In the genomic region with DNA sequence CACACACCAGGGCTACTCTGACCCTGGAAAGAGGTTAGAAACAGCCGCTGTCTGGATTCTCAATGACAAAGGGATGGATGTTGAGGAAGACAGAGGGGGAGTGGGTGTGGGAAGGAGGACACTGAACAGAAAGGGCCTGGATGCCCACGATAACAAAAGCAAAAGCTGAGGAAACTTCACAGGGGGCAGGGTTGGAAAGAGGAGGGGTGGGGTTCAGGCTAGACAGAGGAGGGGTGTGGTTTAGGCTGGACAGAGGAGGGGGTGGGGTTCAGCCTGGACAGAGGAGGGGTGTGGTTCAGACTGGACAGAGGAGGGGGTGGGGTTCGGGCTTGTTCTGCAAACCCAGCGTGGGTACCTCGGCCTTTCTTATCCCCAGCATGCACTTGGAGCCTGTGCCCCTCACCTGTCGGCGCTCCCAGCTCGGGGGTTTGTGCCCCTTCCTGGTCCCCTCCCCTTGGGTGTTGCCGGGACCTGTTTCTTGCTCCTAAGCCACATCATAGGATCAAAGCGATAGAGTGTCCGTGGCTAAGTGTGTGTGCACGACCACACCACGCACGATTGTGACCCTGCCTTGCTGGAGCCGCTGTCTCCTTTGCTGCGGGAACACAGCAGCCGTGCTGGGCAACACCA, we compare ENCODE assay signal across 14 cellular contexts.
DNase-seq lines count a peak whose midpoint lies in the region; ATAC-seq and TF ChIP-seq lines count a peak whose summit lies in the region.
"Had no signal": no experiment of that assay in that cellular context is flagged by ENCODE, and none has a peak within 500 bp of the region (broad histone marks: within the 10 kb centered on the region; RNA-seq: fewer than 3 reads in every experiment).

No MANE protein-coding gene starts in this region.

- no peaks in the 10 kb centered on the region for H3K36me3 ChIP-seq in BLaER1 treated with 17β-estradiol and CSF1 and Interleukin-3, amounts not matched to agents 10 nM and 100 nM
- H3K36me3 ChIP-seq in naive thymus-derived CD4-positive, alpha-beta T cell (ENCODE audit: control insufficient read depth in 2 of 3, insufficient read depth in 3 of 3, low read length in 3 of 3): no peaks in the 10 kb centered on the region

- ATAC-seq in naive thymus-derived CD4-positive, alpha-beta T cell: no peak
- ATAC-seq in HG02970 (IDR thresholded peaks at IDR 0.05; ENCODE audit: low FRiP score, unreplicated experiment): no peak
- ATAC-seq: HCT116 had no signal

- H3K9ac ChIP-seq in BLaER1 treated with 17β-estradiol and CSF1 and Interleukin-3, amounts not matched to agents 10 nM and 100 nM: no peak overlapping the region

- intact Hi-C loops in posterior vena cava (cut with DNase I): no loop called here
- intact Hi-C loops in activated T-helper 2 cell treated with anti-CD3 and anti-CD28 coated beads, Interferon-gamma antibody, Interleukin-2, Interleukin-4, amounts not matched to agents 10 μg/mL and 5 μg/mL and 100 μg/mL, durations not matched to agents 14 hours and 24 hours and 36 hours (cut with micrococcal nuclease): no loop called here
- intact Hi-C loops in naive thymus-derived CD4-positive, alpha-beta T cell (cut with micrococcal nuclease): no loop called here

- H3K9me3 ChIP-seq in BLaER1 treated with 17β-estradiol and CSF1 and Interleukin-3, amounts not matched to agents 10 nM and 100 nM (replicated peaks in 1 of 11): peaks cover 20 to 32% (median 28%) of the 10 kb centered on the region in 11 experiments
- peaks cover 0 to 12% (median 0%) of the 10 kb centered on the region in 3 experiments for H3K9me3 ChIP-seq in naive thymus-derived CD4-positive, alpha-beta T cell (ENCODE audit: control insufficient read depth in 2 of 3, low read length in 3 of 3)

- no peak overlapping the region for H3K4me3 ChIP-seq in BLaER1 treated with 17β-estradiol and CSF1 and Interleukin-3, amounts not matched to agents 10 nM and 100 nM
- H3K4me3 ChIP-seq in coronary artery: no peak overlapping the region
- no peak overlapping the region for H3K4me3 ChIP-seq in naive thymus-derived CD4-positive, alpha-beta T cell (ENCODE audit: low read length)

- H3K27me3 Mint-ChIP-seq in activated T-helper 2 cell treated with anti-CD3 and anti-CD28 coated beads, Interferon-gamma antibody, Interleukin-2, Interleukin-4, amounts not matched to agents 10 μg/mL and 5 μg/mL and 100 μg/mL, durations not matched to agents 14 hours and 24 hours and 36 hours (ENCODE audit: low read depth): no peaks in the 10 kb centered on the region
- H3K27me3 Mint-ChIP-seq in naive thymus-derived CD4-positive, alpha-beta T cell: peaks cover 0 to 4% (median 0%) of the 10 kb centered on the region in 5 donors
- H3K27me3 Mint-ChIP-seq: CD4-positive, CD25-positive, alpha-beta regulatory T cell had no signal

- CTCF ChIA-PET in naive thymus-derived CD4-positive, alpha-beta T cell (lab: Charles Lee): no interaction called here

- in situ Hi-C loops in GM13976 (cut with MboI; ENCODE audit: low sequenced_read_pairs, unreplicated experiment): loop anchor here (25.0 kb wide), 1 partner anchor 285 kb away; no protein-coding TSS in a partner anchor

- no peak overlapping the region for H3K27ac Mint-ChIP-seq in activated T-helper 2 cell treated with anti-CD3 and anti-CD28 coated beads, Interferon-gamma antibody, Interleukin-2, Interleukin-4, amounts not matched to agents 10 μg/mL and 5 μg/mL and 100 μg/mL, durations not matched to agents 14 hours and 24 hours and 36 hours
- H3K27ac Mint-ChIP-seq in naive thymus-derived CD4-positive, alpha-beta T cell: no peak overlapping the region
- H3K27ac Mint-ChIP-seq: CD4-positive, CD25-positive, alpha-beta regulatory T cell had no signal

- peak overlapping the region in 7 of 11 experiments; percentile 5 to 51 (median 16); a peak in 8 of 22 replicates for H3K4me2 ChIP-seq in BLaER1 treated with 17β-estradiol and CSF1 and Interleukin-3, amounts not matched to agents 10 nM and 100 nM

- no peaks in the 10 kb centered on the region for H4K20me1 ChIP-seq in BLaER1 treated with 17β-estradiol and CSF1 and Interleukin-3, amounts not matched to agents 10 nM and 100 nM

- no peaks in the 10 kb centered on the region for H3K36me3 Mint-ChIP-seq in activated T-helper 2 cell treated with anti-CD3 and anti-CD28 coated beads, Interferon-gamma antibody, Interleukin-2, Interleukin-4, amounts not matched to agents 10 μg/mL and 5 μg/mL and 100 μg/mL, durations not matched to agents 14 hours and 24 hours and 36 hours (ENCODE audit: low read depth)
- H3K36me3 Mint-ChIP-seq in naive thymus-derived CD4-positive, alpha-beta T cell: peaks cover 0 to 5% (median 3%) of the 10 kb centered on the region in 5 donors
- H3K36me3 Mint-ChIP-seq: CD4-positive, CD25-positive, alpha-beta regulatory T cell had no signal

- no peak overlapping the region for H3K27ac ChIP-seq in BLaER1 treated with 17β-estradiol and CSF1 and Interleukin-3, amounts not matched to agents 10 nM and 100 nM
- no peak overlapping the region for H3K27ac ChIP-seq in coronary artery
- H3K27ac ChIP-seq in naive thymus-derived CD4-positive, alpha-beta T cell (ENCODE audit: low read depth, low read length): no peak overlapping the region

- TF ChIP-seq CTCF in GM13976 (IDR thresholded peaks at IDR 0.05; ENCODE audit: borderline replicate concordance, control extremely low read depth, extremely low read depth, insufficient read depth, missing control alignments) (no peak), coronary artery (IDR thresholded peaks at IDR 0.05) (no peak)

- POLR2A ChIA-PET in naive thymus-derived CD4-positive, alpha-beta T cell (lab: Charles Lee): no interaction called here

- H3K27me3 ChIP-seq in BLaER1 treated with 17β-estradiol and CSF1 and Interleukin-3, amounts not matched to agents 10 nM and 100 nM: no peaks in the 10 kb centered on the region; a peak in 1 of 22 replicates
- no peaks in the 10 kb centered on the region for H3K27me3 ChIP-seq in naive thymus-derived CD4-positive, alpha-beta T cell (ENCODE audit: control insufficient read depth in 2 of 2, insufficient read depth in 2 of 2, low read length in 2 of 2)

- H3K4me3 Mint-ChIP-seq in activated T-helper 2 cell treated with anti-CD3 and anti-CD28 coated beads, Interferon-gamma antibody, Interleukin-2, Interleukin-4, amounts not matched to agents 10 μg/mL and 5 μg/mL and 100 μg/mL, durations not matched to agents 14 hours and 24 hours and 36 hours (ENCODE audit: low read depth): no peak overlapping the region
- H3K4me3 Mint-ChIP-seq in naive thymus-derived CD4-positive, alpha-beta T cell: no peak overlapping the region
- H3K4me3 Mint-ChIP-seq: CD4-positive, CD25-positive, alpha-beta regulatory T cell had no signal

- peaks cover 0 to 21% (median 14%) of the 10 kb centered on the region in 10 experiments; a peak in 12 of 20 replicates for H3K4me1 ChIP-seq in BLaER1 treated with 17β-estradiol and CSF1 and Interleukin-3, amounts not matched to agents 10 nM and 100 nM
- H3K4me1 ChIP-seq in naive thymus-derived CD4-positive, alpha-beta T cell (ENCODE audit: control insufficient read depth in 2 of 2, insufficient read depth in 2 of 2, low read length in 2 of 2): no peaks in the 10 kb centered on the region

- H3K9me3 Mint-ChIP-seq in activated T-helper 2 cell treated with anti-CD3 and anti-CD28 coated beads, Interferon-gamma antibody, Interleukin-2, Interleukin-4, amounts not matched to agents 10 μg/mL and 5 μg/mL and 100 μg/mL, durations not matched to agents 14 hours and 24 hours and 36 hours: peaks cover 9% of the 10 kb centered on the region
- peaks cover 2 to 10% (median 8%) of the 10 kb centered on the region in 11 donors for H3K9me3 Mint-ChIP-seq in naive thymus-derived CD4-positive, alpha-beta T cell

- DNase-seq in GM13976 (ENCODE audit: low spot score) (peak; percentile 34), coronary artery (ENCODE audit: low spot score) (peak; percentile 26), posterior vena cava (ENCODE audit: low spot score) (peak; percentile 63)
- DNase-seq in activated T-helper 2 cell treated with anti-CD3 and anti-CD28 coated beads, Interferon-gamma antibody, Interleukin-2, Interleukin-4, amounts not matched to agents 10 μg/mL and 5 μg/mL and 100 μg/mL, durations not matched to agents 14 hours and 24 hours and 36 hours (ENCODE audit: low spot score): no peak
- no peak for DNase-seq in naive thymus-derived CD4-positive, alpha-beta T cell
- DNase-seq: CD4-positive, CD25-positive, alpha-beta regulatory T cell; DMS53; KBM-7; NCI-H1436; NCI-H2081; NCI-H510A treated with DMSO at 0.1 percent for 48 hours had no signal

- no peaks in the 10 kb centered on the region for H3K4me1 Mint-ChIP-seq in activated T-helper 2 cell treated with anti-CD3 and anti-CD28 coated beads, Interferon-gamma antibody, Interleukin-2, Interleukin-4, amounts not matched to agents 10 μg/mL and 5 μg/mL and 100 μg/mL, durations not matched to agents 14 hours and 24 hours and 36 hours (ENCODE audit: low read depth)
- H3K4me1 Mint-ChIP-seq in naive thymus-derived CD4-positive, alpha-beta T cell: peaks cover 0 to 2% (median 0%) of the 10 kb centered on the region in 7 donors
- H3K4me1 Mint-ChIP-seq: CD4-positive, CD25-positive, alpha-beta regulatory T cell had no signal

Comparison
In these comparisons a context has a peak if more than half of its experiments do, and no peak if none do; other contexts are left out.
1. DNase-seq: peak in GM13976 (single experiment), coronary artery (single experiment) and posterior vena cava (single experiment); none in activated T-helper 2 cell treated with anti-CD3 and anti-CD28 coated beads, Interferon-gamma antibody, Interleukin-2, Interleukin-4, amounts not matched to agents 10 μg/mL and 5 μg/mL and 100 μg/mL, durations not matched to agents 14 hours and 24 hours and 36 hours (single experiment) and naive thymus-derived CD4-positive, alpha-beta T cell (0 of 9).